1 cellular context compared by ENCODE assay signal in the genomic region with DNA sequence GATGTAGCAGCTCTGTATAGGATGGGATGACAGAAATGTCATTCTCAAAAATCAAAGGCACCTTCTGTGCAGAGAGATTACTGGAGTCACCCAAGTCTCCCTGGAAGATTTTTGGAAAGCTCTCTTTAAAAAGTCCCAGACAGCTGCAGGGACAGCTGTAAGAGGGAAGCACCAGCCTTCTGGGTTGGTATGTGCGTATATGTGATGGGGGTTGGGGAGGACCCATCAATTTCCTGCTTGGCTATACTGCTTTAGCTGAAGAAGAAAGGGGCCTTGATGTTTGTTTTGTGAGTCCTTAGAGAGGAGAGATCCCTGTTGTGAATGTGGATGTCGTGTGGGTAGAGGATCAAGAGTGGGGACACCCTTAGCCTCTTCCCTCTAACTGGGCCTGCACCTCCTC.
TF ChIP-seq lines count a peak whose summit lies in the region.

No MANE protein-coding gene starts in this region.

TF ChIP-seq in GM23338, 12 proteins besides CTCF, POLR2A, EP300 and RAD21 (continued from another document):
- TF ChIP-seq, protein P1, sequence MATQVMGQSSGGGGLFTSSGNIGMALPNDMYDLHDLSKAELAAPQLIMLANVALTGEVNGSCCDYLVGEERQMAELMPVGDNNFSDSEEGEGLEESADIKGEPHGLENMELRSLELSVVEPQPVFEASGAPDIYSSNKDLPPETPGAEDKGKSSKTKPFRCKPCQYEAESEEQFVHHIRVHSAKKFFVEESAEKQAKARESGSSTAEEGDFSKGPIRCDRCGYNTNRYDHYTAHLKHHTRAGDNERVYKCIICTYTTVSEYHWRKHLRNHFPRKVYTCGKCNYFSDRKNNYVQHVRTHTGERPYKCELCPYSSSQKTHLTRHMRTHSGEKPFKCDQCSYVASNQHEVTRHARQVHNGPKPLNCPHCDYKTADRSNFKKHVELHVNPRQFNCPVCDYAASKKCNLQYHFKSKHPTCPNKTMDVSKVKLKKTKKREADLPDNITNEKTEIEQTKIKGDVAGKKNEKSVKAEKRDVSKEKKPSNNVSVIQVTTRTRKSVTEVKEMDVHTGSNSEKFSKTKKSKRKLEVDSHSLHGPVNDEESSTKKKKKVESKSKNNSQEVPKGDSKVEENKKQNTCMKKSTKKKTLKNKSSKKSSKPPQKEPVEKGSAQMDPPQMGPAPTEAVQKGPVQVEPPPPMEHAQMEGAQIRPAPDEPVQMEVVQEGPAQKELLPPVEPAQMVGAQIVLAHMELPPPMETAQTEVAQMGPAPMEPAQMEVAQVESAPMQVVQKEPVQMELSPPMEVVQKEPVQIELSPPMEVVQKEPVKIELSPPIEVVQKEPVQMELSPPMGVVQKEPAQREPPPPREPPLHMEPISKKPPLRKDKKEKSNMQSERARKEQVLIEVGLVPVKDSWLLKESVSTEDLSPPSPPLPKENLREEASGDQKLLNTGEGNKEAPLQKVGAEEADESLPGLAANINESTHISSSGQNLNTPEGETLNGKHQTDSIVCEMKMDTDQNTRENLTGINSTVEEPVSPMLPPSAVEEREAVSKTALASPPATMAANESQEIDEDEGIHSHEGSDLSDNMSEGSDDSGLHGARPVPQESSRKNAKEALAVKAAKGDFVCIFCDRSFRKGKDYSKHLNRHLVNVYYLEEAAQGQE (IDR thresholded peaks at IDR 0.05; ENCODE audit: unreplicated experiment), result no peak
- TF ChIP-seq CREB1 (CRISPR knock-in tag; IDR thresholded peaks at IDR 0.05; ENCODE audit: low read depth) (no peak), ZNF114 (CRISPR knock-in tag; IDR thresholded peaks at IDR 0.05) (no peak), NANOG (IDR thresholded peaks at IDR 0.05; ENCODE audit: borderline replicate concordance) (no peak), POLR2AphosphoS5 (IDR thresholded peaks at IDR 0.05; ENCODE audit: low read depth) (no peak), JUNB (IDR thresholded peaks at IDR 0.05; ENCODE audit: unreplicated experiment) (no peak)
- TF ChIP-seq, protein P2, sequence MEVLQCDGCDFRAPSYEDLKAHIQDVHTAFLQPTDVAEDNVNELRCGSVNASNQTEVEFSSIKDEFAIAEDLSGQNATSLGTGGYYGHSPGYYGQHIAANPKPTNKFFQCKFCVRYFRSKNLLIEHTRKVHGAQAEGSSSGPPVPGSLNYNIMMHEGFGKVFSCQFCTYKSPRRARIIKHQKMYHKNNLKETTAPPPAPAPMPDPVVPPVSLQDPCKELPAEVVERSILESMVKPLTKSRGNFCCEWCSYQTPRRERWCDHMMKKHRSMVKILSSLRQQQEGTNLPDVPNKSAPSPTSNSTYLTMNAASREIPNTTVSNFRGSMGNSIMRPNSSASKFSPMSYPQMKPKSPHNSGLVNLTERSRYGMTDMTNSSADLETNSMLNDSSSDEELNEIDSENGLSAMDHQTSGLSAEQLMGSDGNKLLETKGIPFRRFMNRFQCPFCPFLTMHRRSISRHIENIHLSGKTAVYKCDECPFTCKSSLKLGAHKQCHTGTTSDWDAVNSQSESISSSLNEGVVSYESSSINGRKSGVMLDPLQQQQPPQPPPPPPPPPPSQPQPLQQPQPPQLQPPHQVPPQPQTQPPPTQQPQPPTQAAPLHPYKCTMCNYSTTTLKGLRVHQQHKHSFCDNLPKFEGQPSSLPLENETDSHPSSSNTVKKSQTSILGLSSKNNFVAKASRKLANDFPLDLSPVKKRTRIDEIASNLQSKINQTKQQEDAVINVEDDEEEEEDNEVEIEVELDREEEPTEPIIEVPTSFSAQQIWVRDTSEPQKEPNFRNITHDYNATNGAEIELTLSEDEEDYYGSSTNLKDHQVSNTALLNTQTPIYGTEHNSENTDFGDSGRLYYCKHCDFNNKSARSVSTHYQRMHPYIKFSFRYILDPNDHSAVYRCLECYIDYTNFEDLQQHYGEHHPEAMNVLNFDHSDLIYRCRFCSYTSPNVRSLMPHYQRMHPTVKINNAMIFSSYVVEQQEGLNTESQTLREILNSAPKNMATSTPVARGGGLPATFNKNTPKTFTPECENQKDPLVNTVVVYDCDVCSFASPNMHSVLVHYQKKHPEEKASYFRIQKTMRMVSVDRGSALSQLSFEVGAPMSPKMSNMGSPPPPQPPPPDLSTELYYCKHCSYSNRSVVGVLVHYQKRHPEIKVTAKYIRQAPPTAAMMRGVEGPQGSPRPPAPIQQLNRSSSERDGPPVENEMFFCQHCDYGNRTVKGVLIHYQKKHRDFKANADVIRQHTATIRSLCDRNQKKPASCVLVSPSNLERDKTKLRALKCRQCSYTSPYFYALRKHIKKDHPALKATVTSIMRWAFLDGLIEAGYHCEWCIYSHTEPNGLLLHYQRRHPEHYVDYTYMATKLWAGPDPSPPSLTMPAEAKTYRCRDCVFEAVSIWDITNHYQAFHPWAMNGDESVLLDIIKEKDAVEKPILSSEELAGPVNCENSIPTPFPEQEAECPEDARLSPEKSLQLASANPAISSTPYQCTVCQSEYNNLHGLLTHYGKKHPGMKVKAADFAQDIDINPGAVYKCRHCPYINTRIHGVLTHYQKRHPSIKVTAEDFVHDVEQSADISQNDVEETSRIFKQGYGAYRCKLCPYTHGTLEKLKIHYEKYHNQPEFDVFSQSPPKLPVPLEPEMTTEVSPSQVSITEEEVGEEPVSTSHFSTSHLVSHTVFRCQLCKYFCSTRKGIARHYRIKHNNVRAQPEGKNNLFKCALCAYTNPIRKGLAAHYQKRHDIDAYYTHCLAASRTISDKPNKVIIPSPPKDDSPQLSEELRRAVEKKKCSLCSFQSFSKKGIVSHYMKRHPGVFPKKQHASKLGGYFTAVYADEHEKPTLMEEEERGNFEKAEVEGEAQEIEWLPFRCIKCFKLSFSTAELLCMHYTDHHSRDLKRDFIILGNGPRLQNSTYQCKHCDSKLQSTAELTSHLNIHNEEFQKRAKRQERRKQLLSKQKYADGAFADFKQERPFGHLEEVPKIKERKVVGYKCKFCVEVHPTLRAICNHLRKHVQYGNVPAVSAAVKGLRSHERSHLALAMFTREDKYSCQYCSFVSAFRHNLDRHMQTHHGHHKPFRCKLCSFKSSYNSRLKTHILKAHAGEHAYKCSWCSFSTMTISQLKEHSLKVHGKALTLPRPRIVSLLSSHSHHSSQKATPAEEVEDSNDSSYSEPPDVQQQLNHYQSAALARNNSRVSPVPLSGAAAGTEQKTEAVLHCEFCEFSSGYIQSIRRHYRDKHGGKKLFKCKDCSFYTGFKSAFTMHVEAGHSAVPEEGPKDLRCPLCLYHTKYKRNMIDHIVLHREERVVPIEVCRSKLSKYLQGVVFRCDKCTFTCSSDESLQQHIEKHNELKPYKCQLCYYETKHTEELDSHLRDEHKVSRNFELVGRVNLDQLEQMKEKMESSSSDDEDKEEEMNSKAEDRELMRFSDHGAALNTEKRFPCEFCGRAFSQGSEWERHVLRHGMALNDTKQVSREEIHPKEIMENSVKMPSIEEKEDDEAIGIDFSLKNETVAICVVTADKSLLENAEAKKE (CRISPR knock-in tag; IDR thresholded peaks at IDR 0.05), result no peak
